ENCODE assay signal across 8 cellular contexts in the genomic region with DNA sequence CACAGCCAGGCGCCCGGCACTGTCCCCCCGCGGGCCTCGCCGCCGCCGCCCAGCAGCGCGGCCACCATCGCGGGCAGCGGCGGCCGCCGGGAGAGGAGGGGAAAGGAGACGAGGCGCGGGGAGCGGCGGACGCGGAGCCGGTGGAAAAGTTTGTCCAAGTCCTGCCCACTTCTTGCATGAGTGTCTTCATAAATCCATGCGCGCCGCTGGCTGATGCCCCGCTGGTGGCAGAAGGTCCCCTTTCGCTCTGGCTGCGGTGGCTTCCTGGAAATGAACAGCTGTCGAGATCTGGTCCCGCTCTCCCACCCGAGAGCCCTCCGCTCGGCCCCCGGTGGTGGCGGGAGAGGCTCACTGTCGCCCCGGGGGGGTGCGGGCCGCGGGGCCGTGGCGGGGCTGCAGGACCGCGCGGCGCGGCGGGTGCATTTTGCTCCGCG. TPM values are rescaled to one million over a fixed set of nuclear protein-coding genes. Genes with fewer than 3 reads are reported as not detected.
DNase-seq lines count a peak whose midpoint lies in the region; ATAC-seq and TF ChIP-seq lines count a peak whose summit lies in the region.

No MANE protein-coding gene starts in this region.

- H3K4me3 ChIP-seq in WERI-Rb-1 (ENCODE audit: low read depth, low read length) (peak overlapping the region; percentile 30), testis (peak overlapping the region; percentile 77 to 84)
- H3K4me3 ChIP-seq in effector memory CD4-positive, alpha-beta T cell (ENCODE audit: insufficient read depth, low read depth, low read length, poor library complexity, severe bottlenecking), result peak overlapping the region; percentile 73

- no peak for TF ChIP-seq POLR2A in testis (IDR thresholded peaks at IDR 0.05)

- H3K27me3 ChIP-seq in WERI-Rb-1 (ENCODE audit: insufficient read depth, low read depth, severe bottlenecking) (peaks cover 80% of the 10 kb centered on the region), testis (no peaks in the 10 kb centered on the region)
- H3K27me3 ChIP-seq in effector memory CD4-positive, alpha-beta T cell (replicated peaks; ENCODE audit: control insufficient read depth, insufficient read depth, low read length, poor library complexity, severe bottlenecking), result peaks cover 10% of the 10 kb centered on the region

- intact Hi-C loops in testis (cut with DNase I; ENCODE audit: low total_unique reads), result loop anchor here (5.0 kb wide), 1 partner anchor 459 kb away; no protein-coding TSS in a partner anchor

- H3K9me3 ChIP-seq in WERI-Rb-1 (ENCODE audit: severe bottlenecking) (peaks cover 11% of the 10 kb centered on the region), testis (no peaks in the 10 kb centered on the region)
- no peaks in the 10 kb centered on the region for H3K9me3 ChIP-seq in effector memory CD4-positive, alpha-beta T cell (ENCODE audit: control insufficient read depth, low read length)

- no peak for TF ChIP-seq CTCF in WERI-Rb-1 (IDR thresholded peaks at IDR 0.05; ENCODE audit: low read depth, low read length)
- no peak for TF ChIP-seq CTCF in testis (IDR thresholded peaks at IDR 0.05)

- no peak overlapping the region for H3K27ac ChIP-seq in WERI-Rb-1
- no peak overlapping the region for H3K27ac ChIP-seq in effector memory CD4-positive, alpha-beta T cell (ENCODE audit: insufficient read depth, low read length, poor library complexity, severe bottlenecking)
- H3K27ac ChIP-seq in testis, result peak overlapping the region; percentile 63 to 89

- no peaks in the 10 kb centered on the region for H3K36me3 ChIP-seq in WERI-Rb-1
- no peaks in the 10 kb centered on the region for H3K36me3 ChIP-seq in effector memory CD4-positive, alpha-beta T cell (ENCODE audit: control insufficient read depth, insufficient read depth, low read length)
- H3K36me3 ChIP-seq in testis (ENCODE audit: low read depth, missing control alignments), result no peaks in the 10 kb centered on the region

- DNase-seq in DMS 273 (lab: John Stamatoyannopoulos, UW; ENCODE audit: unreplicated experiment), result peak; percentile 83
- no peak for DNase-seq in DMS 273 treated with DMSO at 0.1 percent for 48 hours (lab: John Stamatoyannopoulos, UW)
- DNase-seq in WERI-Rb-1, result peak; percentile 14
- DNase-seq in effector memory CD4-positive, alpha-beta T cell, result peak in 2 of 3 donors; percentile 16 to 35
- peak; percentile 36 for DNase-seq in mucosa of gallbladder (ENCODE audit: low spot score)
- peak; percentile 65 for DNase-seq in testis

- H3K4me1 ChIP-seq in effector memory CD4-positive, alpha-beta T cell (ENCODE audit: control insufficient read depth, insufficient read depth, low read length, poor library complexity, severe bottlenecking), result peaks cover 5% of the 10 kb centered on the region
- peaks cover 25% of the 10 kb centered on the region for H3K4me1 ChIP-seq in testis

- peak; percentile 8 for ATAC-seq in HG03520 (IDR thresholded peaks at IDR 0.05; ENCODE audit: unreplicated experiment)
- no peak for ATAC-seq in HG03457 (IDR thresholded peaks at IDR 0.05; ENCODE audit: unreplicated experiment)

- 0% methylated on average over 10 to 31 of the region's 52 CpGs for WGBS in testis, 2 donors

RNA-seq across cellular contexts. Expression of a gene that starts 0.6 kb away (rescaled TPM):
- total RNA-seq in mucosa of gallbladder, result 11.5 TPM
- total RNA-seq in testis, result 10 to 100 TPM; 12.9 to 13.9 TPM
- 25.7 TPM for polyA plus RNA-seq in testis (ENCODE audit: insufficient read depth, low read depth, low replicate concordance)

Comparison
In these comparisons a context has a peak if more than half of its experiments do, and no peak if none do; other contexts are left out.
1. H3K27ac ChIP-seq: peak in testis (2 of 2); none in WERI-Rb-1 (single experiment) and effector memory CD4-positive, alpha-beta T cell (single experiment).
2. H3K4me3 ChIP-seq: peak in every context shown above with its lines; median percentile 80 in testis; 73 in effector memory CD4-positive, alpha-beta T cell; 30 in WERI-Rb-1.